21 cellular contexts compared by ENCODE assay signal in genomic region chrX:20233336-20233735, GRCh38.
"Had no signal": no experiment of that assay in that cellular context is flagged by ENCODE, and none has a peak within 500 bp of the region (broad histone marks: within the 10 kb centered on the region; RNA-seq: fewer than 3 reads in every experiment).

No MANE protein-coding gene starts in this region.

- H3K27me3 ChIP-seq: SJSA1 had no signal

- H3K4me1 ChIP-seq: SJSA1 had no signal

- H3K4me3 ChIP-seq: SJSA1, SK-N-MC had no signal

- H3K9me3 ChIP-seq: SJSA1 had no signal

- H3K27ac ChIP-seq: SJSA1, SK-N-MC had no signal

- DNase-seq: KBM-7, NCI-H1092, NCI-H1105 treated with DMSO at 0.1 percent for 48 hours, NCI-H1417 treated with DMSO at 0.1 percent for 48 hours, NCI-H146, NCI-H1694 treated with DMSO at 0.1 percent for 48 hours, NCI-H1930, NCI-H2081, NCI-H2171, NCI-H226, NCI-H446, NCI-H510A, NCI-H524 treated with DMSO at 0.1 percent for 48 hours, NCI-H69, NCI-H774, Right ventricle myocardium superior, RPMI8226, SIG-M5 had no signal

- H3K36me3 ChIP-seq: SJSA1 had no signal

- H3K27ac Mint-ChIP-seq: IgD-negative memory B cell had no signal

- H3K4me3 Mint-ChIP-seq: IgD-negative memory B cell had no signal
